1 cellular context compared by ENCODE assay signal in the genomic region with DNA sequence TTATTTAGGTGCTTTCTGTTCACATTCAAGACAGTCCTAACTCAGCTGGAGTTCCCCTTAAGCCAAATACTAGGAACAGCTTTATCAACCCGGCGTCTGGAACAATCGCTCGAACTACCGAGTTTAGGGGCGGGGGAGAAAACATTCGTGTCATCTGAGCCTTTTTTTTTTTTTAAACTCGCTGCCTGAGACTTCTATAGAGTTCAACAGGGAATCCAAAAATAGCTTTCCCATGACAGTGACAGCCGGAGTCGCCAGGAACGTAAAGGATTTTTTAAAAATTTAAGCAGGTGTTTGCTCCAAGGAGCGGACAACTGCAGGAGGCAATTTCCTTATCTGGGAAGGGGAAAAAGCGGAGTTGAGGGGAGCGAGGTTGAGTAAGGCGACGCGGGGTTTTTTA.
TF ChIP-seq lines count a peak whose summit lies in the region.

No MANE protein-coding gene starts in this region.

TF ChIP-seq in GM12878, 131 proteins besides CTCF, POLR2A, EP300 and RAD21:
- TF ChIP-seq CREB1 (IDR thresholded peaks at IDR 0.05; ENCODE audit: low read depth) = 0 out of 2 replicates have a peak, but pooled peaks have one; percentile 25
- no peak for TF ChIP-seq POLR2AphosphoS2 (IDR thresholded peaks at IDR 0.05; ENCODE audit: low read depth, low read length)
- TF ChIP-seq, protein P1, sequence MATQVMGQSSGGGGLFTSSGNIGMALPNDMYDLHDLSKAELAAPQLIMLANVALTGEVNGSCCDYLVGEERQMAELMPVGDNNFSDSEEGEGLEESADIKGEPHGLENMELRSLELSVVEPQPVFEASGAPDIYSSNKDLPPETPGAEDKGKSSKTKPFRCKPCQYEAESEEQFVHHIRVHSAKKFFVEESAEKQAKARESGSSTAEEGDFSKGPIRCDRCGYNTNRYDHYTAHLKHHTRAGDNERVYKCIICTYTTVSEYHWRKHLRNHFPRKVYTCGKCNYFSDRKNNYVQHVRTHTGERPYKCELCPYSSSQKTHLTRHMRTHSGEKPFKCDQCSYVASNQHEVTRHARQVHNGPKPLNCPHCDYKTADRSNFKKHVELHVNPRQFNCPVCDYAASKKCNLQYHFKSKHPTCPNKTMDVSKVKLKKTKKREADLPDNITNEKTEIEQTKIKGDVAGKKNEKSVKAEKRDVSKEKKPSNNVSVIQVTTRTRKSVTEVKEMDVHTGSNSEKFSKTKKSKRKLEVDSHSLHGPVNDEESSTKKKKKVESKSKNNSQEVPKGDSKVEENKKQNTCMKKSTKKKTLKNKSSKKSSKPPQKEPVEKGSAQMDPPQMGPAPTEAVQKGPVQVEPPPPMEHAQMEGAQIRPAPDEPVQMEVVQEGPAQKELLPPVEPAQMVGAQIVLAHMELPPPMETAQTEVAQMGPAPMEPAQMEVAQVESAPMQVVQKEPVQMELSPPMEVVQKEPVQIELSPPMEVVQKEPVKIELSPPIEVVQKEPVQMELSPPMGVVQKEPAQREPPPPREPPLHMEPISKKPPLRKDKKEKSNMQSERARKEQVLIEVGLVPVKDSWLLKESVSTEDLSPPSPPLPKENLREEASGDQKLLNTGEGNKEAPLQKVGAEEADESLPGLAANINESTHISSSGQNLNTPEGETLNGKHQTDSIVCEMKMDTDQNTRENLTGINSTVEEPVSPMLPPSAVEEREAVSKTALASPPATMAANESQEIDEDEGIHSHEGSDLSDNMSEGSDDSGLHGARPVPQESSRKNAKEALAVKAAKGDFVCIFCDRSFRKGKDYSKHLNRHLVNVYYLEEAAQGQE (IDR thresholded peaks at IDR 0.05; ENCODE audit: low read depth, low read length) = no peak
- TF ChIP-seq CREM (IDR thresholded peaks at IDR 0.05; ENCODE audit: low read depth) = peak; percentile 13; the same call in 1 of the 2 replicates
- TF ChIP-seq JUND (IDR thresholded peaks at IDR 0.05; ENCODE audit: low read depth, low read length) = no peak
- TF ChIP-seq FOXM1 (IDR thresholded peaks at IDR 0.05; ENCODE audit: low read depth, low read length) = 0 out of 2 replicates have a peak, but pooled peaks have one; percentile 10
- TF ChIP-seq, protein P2, sequence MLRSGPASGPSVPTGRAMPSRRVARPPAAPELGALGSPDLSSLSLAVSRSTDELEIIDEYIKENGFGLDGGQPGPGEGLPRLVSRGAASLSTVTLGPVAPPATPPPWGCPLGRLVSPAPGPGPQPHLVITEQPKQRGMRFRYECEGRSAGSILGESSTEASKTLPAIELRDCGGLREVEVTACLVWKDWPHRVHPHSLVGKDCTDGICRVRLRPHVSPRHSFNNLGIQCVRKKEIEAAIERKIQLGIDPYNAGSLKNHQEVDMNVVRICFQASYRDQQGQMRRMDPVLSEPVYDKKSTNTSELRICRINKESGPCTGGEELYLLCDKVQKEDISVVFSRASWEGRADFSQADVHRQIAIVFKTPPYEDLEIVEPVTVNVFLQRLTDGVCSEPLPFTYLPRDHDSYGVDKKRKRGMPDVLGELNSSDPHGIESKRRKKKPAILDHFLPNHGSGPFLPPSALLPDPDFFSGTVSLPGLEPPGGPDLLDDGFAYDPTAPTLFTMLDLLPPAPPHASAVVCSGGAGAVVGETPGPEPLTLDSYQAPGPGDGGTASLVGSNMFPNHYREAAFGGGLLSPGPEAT (IDR thresholded peaks at IDR 0.05; ENCODE audit: low read depth) = no peak
- TF ChIP-seq MTA2 (IDR thresholded peaks at IDR 0.05; ENCODE audit: low read depth) = no peak
- TF ChIP-seq ZNF384 (IDR thresholded peaks at IDR 0.05; ENCODE audit: borderline replicate concordance, low read depth, low read length) = peak; percentile 57
- TF ChIP-seq IKZF1 (conservative IDR thresholded peaks at IDR 0.05) = no peak
- TF ChIP-seq ZSCAN29 (IDR thresholded peaks at IDR 0.05) = no peak
- TF ChIP-seq, protein P3, sequence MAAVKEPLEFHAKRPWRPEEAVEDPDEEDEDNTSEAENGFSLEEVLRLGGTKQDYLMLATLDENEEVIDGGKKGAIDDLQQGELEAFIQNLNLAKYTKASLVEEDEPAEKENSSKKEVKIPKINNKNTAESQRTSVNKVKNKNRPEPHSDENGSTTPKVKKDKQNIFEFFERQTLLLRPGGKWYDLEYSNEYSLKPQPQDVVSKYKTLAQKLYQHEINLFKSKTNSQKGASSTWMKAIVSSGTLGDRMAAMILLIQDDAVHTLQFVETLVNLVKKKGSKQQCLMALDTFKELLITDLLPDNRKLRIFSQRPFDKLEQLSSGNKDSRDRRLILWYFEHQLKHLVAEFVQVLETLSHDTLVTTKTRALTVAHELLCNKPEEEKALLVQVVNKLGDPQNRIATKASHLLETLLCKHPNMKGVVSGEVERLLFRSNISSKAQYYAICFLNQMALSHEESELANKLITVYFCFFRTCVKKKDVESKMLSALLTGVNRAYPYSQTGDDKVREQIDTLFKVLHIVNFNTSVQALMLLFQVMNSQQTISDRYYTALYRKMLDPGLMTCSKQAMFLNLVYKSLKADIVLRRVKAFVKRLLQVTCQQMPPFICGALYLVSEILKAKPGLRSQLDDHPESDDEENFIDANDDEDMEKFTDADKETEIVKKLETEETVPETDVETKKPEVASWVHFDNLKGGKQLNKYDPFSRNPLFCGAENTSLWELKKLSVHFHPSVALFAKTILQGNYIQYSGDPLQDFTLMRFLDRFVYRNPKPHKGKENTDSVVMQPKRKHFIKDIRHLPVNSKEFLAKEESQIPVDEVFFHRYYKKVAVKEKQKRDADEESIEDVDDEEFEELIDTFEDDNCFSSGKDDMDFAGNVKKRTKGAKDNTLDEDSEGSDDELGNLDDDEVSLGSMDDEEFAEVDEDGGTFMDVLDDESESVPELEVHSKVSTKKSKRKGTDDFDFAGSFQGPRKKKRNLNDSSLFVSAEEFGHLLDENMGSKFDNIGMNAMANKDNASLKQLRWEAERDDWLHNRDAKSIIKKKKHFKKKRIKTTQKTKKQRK (IDR thresholded peaks at IDR 0.05; ENCODE audit: low read depth, low read length) = no peak
- TF ChIP-seq RCOR1 (conservative IDR thresholded peaks at IDR 0.05; ENCODE audit: low read depth, low read length) = no peak
- TF ChIP-seq, protein P4, sequence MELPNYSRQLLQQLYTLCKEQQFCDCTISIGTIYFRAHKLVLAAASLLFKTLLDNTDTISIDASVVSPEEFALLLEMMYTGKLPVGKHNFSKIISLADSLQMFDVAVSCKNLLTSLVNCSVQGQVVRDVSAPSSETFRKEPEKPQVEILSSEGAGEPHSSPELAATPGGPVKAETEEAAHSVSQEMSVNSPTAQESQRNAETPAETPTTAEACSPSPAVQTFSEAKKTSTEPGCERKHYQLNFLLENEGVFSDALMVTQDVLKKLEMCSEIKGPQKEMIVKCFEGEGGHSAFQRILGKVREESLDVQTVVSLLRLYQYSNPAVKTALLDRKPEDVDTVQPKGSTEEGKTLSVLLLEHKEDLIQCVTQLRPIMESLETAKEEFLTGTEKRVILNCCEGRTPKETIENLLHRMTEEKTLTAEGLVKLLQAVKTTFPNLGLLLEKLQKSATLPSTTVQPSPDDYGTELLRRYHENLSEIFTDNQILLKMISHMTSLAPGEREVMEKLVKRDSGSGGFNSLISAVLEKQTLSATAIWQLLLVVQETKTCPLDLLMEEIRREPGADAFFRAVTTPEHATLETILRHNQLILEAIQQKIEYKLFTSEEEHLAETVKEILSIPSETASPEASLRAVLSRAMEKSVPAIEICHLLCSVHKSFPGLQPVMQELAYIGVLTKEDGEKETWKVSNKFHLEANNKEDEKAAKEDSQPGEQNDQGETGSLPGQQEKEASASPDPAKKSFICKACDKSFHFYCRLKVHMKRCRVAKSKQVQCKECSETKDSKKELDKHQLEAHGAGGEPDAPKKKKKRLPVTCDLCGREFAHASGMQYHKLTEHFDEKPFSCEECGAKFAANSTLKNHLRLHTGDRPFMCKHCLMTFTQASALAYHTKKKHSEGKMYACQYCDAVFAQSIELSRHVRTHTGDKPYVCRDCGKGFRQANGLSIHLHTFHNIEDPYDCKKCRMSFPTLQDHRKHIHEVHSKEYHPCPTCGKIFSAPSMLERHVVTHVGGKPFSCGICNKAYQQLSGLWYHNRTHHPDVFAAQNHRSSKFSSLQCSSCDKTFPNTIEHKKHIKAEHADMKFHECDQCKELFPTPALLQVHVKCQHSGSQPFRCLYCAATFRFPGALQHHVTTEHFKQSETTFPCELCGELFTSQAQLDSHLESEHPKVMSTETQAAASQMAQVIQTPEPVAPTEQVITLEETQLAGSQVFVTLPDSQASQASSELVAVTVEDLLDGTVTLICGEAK (IDR thresholded peaks at IDR 0.05; ENCODE audit: borderline replicate concordance) = no peak; the same call in 1 of the 2 replicates
- TF ChIP-seq, protein P5, sequence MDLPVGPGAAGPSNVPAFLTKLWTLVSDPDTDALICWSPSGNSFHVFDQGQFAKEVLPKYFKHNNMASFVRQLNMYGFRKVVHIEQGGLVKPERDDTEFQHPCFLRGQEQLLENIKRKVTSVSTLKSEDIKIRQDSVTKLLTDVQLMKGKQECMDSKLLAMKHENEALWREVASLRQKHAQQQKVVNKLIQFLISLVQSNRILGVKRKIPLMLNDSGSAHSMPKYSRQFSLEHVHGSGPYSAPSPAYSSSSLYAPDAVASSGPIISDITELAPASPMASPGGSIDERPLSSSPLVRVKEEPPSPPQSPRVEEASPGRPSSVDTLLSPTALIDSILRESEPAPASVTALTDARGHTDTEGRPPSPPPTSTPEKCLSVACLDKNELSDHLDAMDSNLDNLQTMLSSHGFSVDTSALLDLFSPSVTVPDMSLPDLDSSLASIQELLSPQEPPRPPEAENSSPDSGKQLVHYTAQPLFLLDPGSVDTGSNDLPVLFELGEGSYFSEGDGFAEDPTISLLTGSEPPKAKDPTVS (IDR thresholded peaks at IDR 0.05; ENCODE audit: low read depth, low read length) = peak; percentile 67; the same call in 1 of the 2 replicates
- TF ChIP-seq, protein P6, sequence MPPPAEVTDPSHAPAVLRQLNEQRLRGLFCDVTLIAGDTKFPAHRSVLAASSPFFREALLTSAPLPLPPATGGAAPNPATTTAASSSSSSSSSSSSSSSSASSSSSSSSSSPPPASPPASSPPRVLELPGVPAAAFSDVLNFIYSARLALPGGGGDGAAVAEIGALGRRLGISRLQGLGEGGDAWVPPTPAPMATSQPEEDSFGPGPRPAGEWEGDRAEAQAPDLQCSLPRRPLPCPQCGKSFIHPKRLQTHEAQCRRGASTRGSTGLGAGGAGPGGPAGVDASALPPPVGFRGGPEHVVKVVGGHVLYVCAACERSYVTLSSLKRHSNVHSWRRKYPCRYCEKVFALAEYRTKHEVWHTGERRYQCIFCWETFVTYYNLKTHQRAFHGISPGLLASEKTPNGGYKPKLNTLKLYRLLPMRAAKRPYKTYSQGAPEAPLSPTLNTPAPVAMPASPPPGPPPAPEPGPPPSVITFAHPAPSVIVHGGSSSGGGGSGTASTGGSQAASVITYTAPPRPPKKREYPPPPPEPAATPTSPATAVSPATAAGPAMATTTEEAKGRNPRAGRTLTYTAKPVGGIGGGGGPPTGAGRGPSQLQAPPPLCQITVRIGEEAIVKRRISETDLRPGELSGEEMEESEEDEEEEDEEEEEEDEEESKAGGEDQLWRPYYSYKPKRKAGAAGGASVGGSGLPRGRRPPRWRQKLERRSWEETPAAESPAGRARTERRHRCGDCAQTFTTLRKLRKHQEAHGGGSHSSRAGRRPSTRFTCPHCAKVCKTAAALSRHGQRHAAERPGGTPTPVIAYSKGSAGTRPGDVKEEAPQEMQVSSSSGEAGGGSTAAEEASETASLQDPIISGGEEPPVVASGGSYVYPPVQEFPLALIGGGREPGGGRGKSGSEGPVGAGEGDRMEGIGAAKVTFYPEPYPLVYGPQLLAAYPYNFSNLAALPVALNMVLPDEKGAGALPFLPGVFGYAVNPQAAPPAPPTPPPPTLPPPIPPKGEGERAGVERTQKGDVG (CRISPR knock-in tag; IDR thresholded peaks at IDR 0.05) = no peak
- TF ChIP-seq STAT3 (IDR thresholded peaks at IDR 0.05; ENCODE audit: low read depth, low read length) = no peak
TF ChIP-seq in GM12878: peak in this region for 5.
